In the genomic region with DNA sequence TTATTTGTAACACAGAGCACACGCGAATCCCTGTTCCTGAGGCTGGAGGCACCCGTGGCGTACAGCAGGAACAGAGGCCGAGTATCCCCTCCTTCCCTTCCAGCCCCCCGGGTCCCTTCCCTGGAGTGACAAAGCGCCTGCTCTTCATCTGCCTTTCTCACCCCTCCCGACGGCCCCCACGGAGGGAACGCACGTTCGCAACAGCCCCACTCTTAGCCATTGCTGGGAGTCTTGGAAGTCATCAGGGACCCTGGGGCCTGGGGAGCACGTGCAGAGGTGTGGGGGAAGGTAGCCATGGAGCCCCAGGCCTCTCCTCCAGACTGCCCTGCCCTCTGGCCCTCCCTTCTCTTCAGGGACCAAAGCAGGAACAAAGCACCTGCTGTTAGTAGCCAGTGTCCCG, we compare ENCODE assay signal across 12 cellular contexts. TPM values are rescaled to one million over a fixed set of nuclear protein-coding genes. Genes with fewer than 3 reads are reported as not detected.
"Had no signal": no experiment of that assay in that cellular context is flagged by ENCODE, and none has a peak within 500 bp of the region (broad histone marks: within the 10 kb centered on the region; RNA-seq: fewer than 3 reads in every experiment).

No MANE protein-coding gene starts in this region.

- H3K4me3 ChIP-seq: ovary had no signal

- DNase-seq: activated CD4-positive, alpha-beta T cell treated with anti-CD3 and anti-CD28 coated beads, Interleukin-2, amount 50 U/mL, for 48 hours; esophagus squamous epithelium; immature natural killer cell; stimulated activated CD4-positive, alpha-beta T cell treated with anti-CD3 and anti-CD28 coated beads, Interleukin-2, amount 100 ng/mL, for 24 hours; T-cell; T1000 had no signal

- ATAC-seq: T-cell had no signal

- FAIRE-seq: endothelial cell of umbilical vein, urothelium cell line had no signal

- H3K27ac ChIP-seq: cardiac muscle cell, esophagus squamous epithelium, ovary had no signal

- H3K27me3 ChIP-seq: cardiac muscle cell, esophagus squamous epithelium, ovary had no signal

- H3K36me3 ChIP-seq: cardiac muscle cell, ovary had no signal

- H3K9me3 ChIP-seq: esophagus squamous epithelium, ovary had no signal

RNA-seq across cellular contexts. Expression of a gene that starts 27.6 kb away (rescaled TPM):
- total RNA-seq: myocyte had no signal

RNA-seq across cellular contexts. Expression of a gene that starts 57.9 kb away (rescaled TPM):
- total RNA-seq: endothelial cell of umbilical vein, myocyte had no signal
- polyA plus RNA-seq: endothelial cell of umbilical vein, immature natural killer cell, neural cell had no signal
